ENCODE assay signal across 11 cellular contexts in genomic region chr1:9690440-9691107, GRCh38. TPM values are rescaled to one million over a fixed set of nuclear protein-coding genes. Genes with fewer than 3 reads are reported as not detected.
A peak's percentile ranks its signal among the peaks of the same experiment; 100 is the strongest.
DNase-seq lines count a peak whose midpoint lies in the region; ATAC-seq lines count a peak whose summit lies in the region.
"Had no signal": no experiment of that assay in that cellular context is flagged by ENCODE, and none has a peak within 500 bp of the region (broad histone marks: within the 10 kb centered on the region; RNA-seq: fewer than 3 reads in every experiment).

No MANE protein-coding gene starts in this region.

- DNase-seq in T-helper 1 cell (no peak), MV-4-11 (lab: John Stamatoyannopoulos, UW) (no peak), NCI-H2171 (lab: John Stamatoyannopoulos, UW) (no peak)
- no peak for DNase-seq in activated naive CD8-positive, alpha-beta T cell treated with anti-CD3 and anti-CD28 coated beads, Interleukin-2, amount 10 ng/mL, durations not matched to agents 7 days and 5 days
- DNase-seq in stimulated activated effector memory CD8-positive, alpha-beta T cell treated with anti-CD3 and anti-CD28 coated beads, Interleukin-12 subunit alpha, Interleukin-12 subunit beta, amount 100 ng/mL, for 72 hours (ENCODE audit: low spot score in 2 of 2) = no peak
- DNase-seq: 8988T; central memory CD4-positive, alpha-beta T cell; SHP77 had no signal

- no peak overlapping the region for H3K27ac ChIP-seq in iPS-18a (ENCODE audit: low read length)

- peak overlapping the region; percentile 84 for H3K4me3 Mint-ChIP-seq in T-helper 1 cell treated with Interleukin-12 subunit alpha and Interleukin-12 subunit beta and Interleukin-4 antibody, amounts not matched to agents 30 μg/mL and 1 μg/mL, for 36 hours
- H3K4me3 Mint-ChIP-seq in activated naive CD8-positive, alpha-beta T cell treated with anti-CD3 and anti-CD28 coated beads, Interleukin-2, amount 10 ng/mL, durations not matched to agents 7 days and 5 days = peak overlapping the region; percentile 95
- peak overlapping the region; percentile 80 for H3K4me3 Mint-ChIP-seq in stimulated activated effector memory CD8-positive, alpha-beta T cell treated with anti-CD3 and anti-CD28 coated beads, Interleukin-12 subunit alpha, Interleukin-12 subunit beta, amount 100 ng/mL, for 72 hours

- H3K4me1 ChIP-seq in iPS-18a (ENCODE audit: control insufficient read depth, low read depth, low read length) = peaks cover 21% of the 10 kb centered on the region

- H3K9me3 ChIP-seq in iPS-18a (ENCODE audit: control insufficient read depth, low read depth, low read length) = no peaks in the 10 kb centered on the region

- no peak for ATAC-seq in activated naive CD8-positive, alpha-beta T cell treated with anti-CD3 and anti-CD28 coated beads, Interleukin-2, amount 10 ng/mL, durations not matched to agents 7 days and 5 days (ENCODE audit: low read depth)
- no peak for ATAC-seq in stimulated activated effector memory CD8-positive, alpha-beta T cell treated with anti-CD3 and anti-CD28 coated beads, Interleukin-12 subunit alpha, Interleukin-12 subunit beta, amount 100 ng/mL, for 72 hours
- no peak for ATAC-seq in GM21576 (IDR thresholded peaks at IDR 0.05; ENCODE audit: unreplicated experiment)

- H3K36me3 Mint-ChIP-seq in T-helper 1 cell treated with Interleukin-12 subunit alpha and Interleukin-12 subunit beta and Interleukin-4 antibody, amounts not matched to agents 30 μg/mL and 1 μg/mL, for 36 hours (ENCODE audit: low read depth) = peaks cover 32% of the 10 kb centered on the region
- H3K36me3 Mint-ChIP-seq in activated naive CD8-positive, alpha-beta T cell treated with anti-CD3 and anti-CD28 coated beads, Interleukin-2, amount 10 ng/mL, durations not matched to agents 7 days and 5 days = peaks cover 34% of the 10 kb centered on the region
- H3K36me3 Mint-ChIP-seq in stimulated activated effector memory CD8-positive, alpha-beta T cell treated with anti-CD3 and anti-CD28 coated beads, Interleukin-12 subunit alpha, Interleukin-12 subunit beta, amount 100 ng/mL, for 72 hours = peaks cover 74% of the 10 kb centered on the region

- peak overlapping the region; percentile 60 for H3K27ac Mint-ChIP-seq in T-helper 1 cell treated with Interleukin-12 subunit alpha and Interleukin-12 subunit beta and Interleukin-4 antibody, amounts not matched to agents 30 μg/mL and 1 μg/mL, for 36 hours
- H3K27ac Mint-ChIP-seq in activated naive CD8-positive, alpha-beta T cell treated with anti-CD3 and anti-CD28 coated beads, Interleukin-2, amount 10 ng/mL, durations not matched to agents 7 days and 5 days = peak overlapping the region; percentile 83
- H3K27ac Mint-ChIP-seq in stimulated activated effector memory CD8-positive, alpha-beta T cell treated with anti-CD3 and anti-CD28 coated beads, Interleukin-12 subunit alpha, Interleukin-12 subunit beta, amount 100 ng/mL, for 72 hours = peak overlapping the region; percentile 86

- H3K4me3 ChIP-seq in iPS-18a (ENCODE audit: low read length) = peak overlapping the region; percentile 76

- POLR2A ChIA-PET in activated naive CD8-positive, alpha-beta T cell treated with anti-CD3 and anti-CD28 coated beads, Interleukin-2, amount 10 ng/mL, durations not matched to agents 7 days and 5 days (lab: Charles Lee) = interaction anchor here (1.4 to 9.0 kb wide), 5 partner anchors 9 to 62 kb away, joined by 3 to 122 read pairs (median 83); partner anchors contain the start of gene PIK3CD

- no peaks in the 10 kb centered on the region for H3K9me3 Mint-ChIP-seq in T-helper 1 cell treated with Interleukin-12 subunit alpha and Interleukin-12 subunit beta and Interleukin-4 antibody, amounts not matched to agents 30 μg/mL and 1 μg/mL, for 36 hours
- H3K9me3 Mint-ChIP-seq in activated naive CD8-positive, alpha-beta T cell treated with anti-CD3 and anti-CD28 coated beads, Interleukin-2, amount 10 ng/mL, durations not matched to agents 7 days and 5 days = no peaks in the 10 kb centered on the region
- H3K9me3 Mint-ChIP-seq in stimulated activated effector memory CD8-positive, alpha-beta T cell treated with anti-CD3 and anti-CD28 coated beads, Interleukin-12 subunit alpha, Interleukin-12 subunit beta, amount 100 ng/mL, for 72 hours = no peaks in the 10 kb centered on the region

- no peaks in the 10 kb centered on the region for H3K36me3 ChIP-seq in iPS-18a (ENCODE audit: control insufficient read depth, low read depth, low read length)

- no peaks in the 10 kb centered on the region for H3K27me3 Mint-ChIP-seq in T-helper 1 cell treated with Interleukin-12 subunit alpha and Interleukin-12 subunit beta and Interleukin-4 antibody, amounts not matched to agents 30 μg/mL and 1 μg/mL, for 36 hours (ENCODE audit: low read depth)
- no peaks in the 10 kb centered on the region for H3K27me3 Mint-ChIP-seq in activated naive CD8-positive, alpha-beta T cell treated with anti-CD3 and anti-CD28 coated beads, Interleukin-2, amount 10 ng/mL, durations not matched to agents 7 days and 5 days

- H3K4me1 Mint-ChIP-seq in T-helper 1 cell treated with Interleukin-12 subunit alpha and Interleukin-12 subunit beta and Interleukin-4 antibody, amounts not matched to agents 30 μg/mL and 1 μg/mL, for 36 hours (ENCODE audit: low read depth) = peaks cover 59% of the 10 kb centered on the region
- H3K4me1 Mint-ChIP-seq in activated naive CD8-positive, alpha-beta T cell treated with anti-CD3 and anti-CD28 coated beads, Interleukin-2, amount 10 ng/mL, durations not matched to agents 7 days and 5 days = peaks cover 66% of the 10 kb centered on the region
- H3K4me1 Mint-ChIP-seq in stimulated activated effector memory CD8-positive, alpha-beta T cell treated with anti-CD3 and anti-CD28 coated beads, Interleukin-12 subunit alpha, Interleukin-12 subunit beta, amount 100 ng/mL, for 72 hours = peaks cover 72% of the 10 kb centered on the region

- peak overlapping the region; percentile 68 for H3K9ac ChIP-seq in iPS-18a (ENCODE audit: low read length)

- H3K27me3 ChIP-seq in iPS-18a (ENCODE audit: control insufficient read depth, insufficient read depth, low read length) = peaks cover 36% of the 10 kb centered on the region

RNA-seq across cellular contexts. Expression of gene PIK3CD, which starts 39.0 kb away (rescaled TPM):
- total RNA-seq in activated naive CD8-positive, alpha-beta T cell treated with anti-CD3 and anti-CD28 coated beads, Interleukin-2, amount 10 ng/mL, durations not matched to agents 7 days and 5 days = 100 to 1,000 TPM; 250 TPM
